Comparison of ENCODE assay signal across 16 cellular contexts in the genomic region with DNA sequence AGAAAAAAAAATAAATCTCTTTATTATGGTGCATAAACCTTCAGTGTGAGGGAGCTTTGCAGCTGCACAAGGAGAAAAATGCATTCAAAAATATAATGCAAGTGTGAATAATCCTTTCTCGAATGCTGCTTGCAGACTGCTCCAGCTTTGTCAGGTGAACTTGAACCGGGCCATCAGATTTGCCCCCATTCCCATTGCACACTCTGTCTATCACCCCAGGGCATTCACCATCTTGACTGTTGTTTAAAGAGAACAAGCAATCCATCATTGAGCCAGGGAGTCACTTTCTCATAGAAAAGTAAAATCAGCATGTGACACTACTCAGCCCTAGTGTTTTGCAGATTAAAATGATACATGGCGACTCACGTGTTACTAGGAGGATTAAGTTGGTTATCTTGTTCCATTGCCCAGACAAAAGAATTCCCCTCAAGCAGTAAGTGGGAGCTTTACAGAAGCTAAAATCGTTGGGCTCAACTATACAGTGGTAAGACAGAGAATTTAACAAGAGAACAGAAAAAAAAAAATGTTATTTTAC.
A peak's percentile ranks its signal among the peaks of the same experiment; 100 is the strongest.
DNase-seq lines count a peak whose midpoint lies in the region; ATAC-seq lines count a peak whose summit lies in the region.
"Had no signal": no experiment of that assay in that cellular context is flagged by ENCODE, and none has a peak within 500 bp of the region (broad histone marks: within the 10 kb centered on the region; RNA-seq: fewer than 3 reads in every experiment).

No MANE protein-coding gene starts in this region.

- DNase-seq in ELR (ENCODE audit: low read depth), result peak; percentile 74
- peak; percentile 42 for DNase-seq in NCI-H1048 (lab: John Stamatoyannopoulos, UW)
- peak; percentile 4 for DNase-seq in amniotic stem cell (lab: John Stamatoyannopoulos, UW)
- DNase-seq in myocyte (ENCODE audit: low read depth), result peak; percentile 51
- no peak for DNase-seq in NCI-H2081 treated with DMSO at 0.1 percent for 48 hours (lab: John Stamatoyannopoulos, UW)
- DNase-seq in stimulated activated CD4-positive, alpha-beta T cell treated with anti-CD3 and anti-CD28 coated beads, Interleukin-15, amount 100 ng/mL, for 24 hours, result no peak
- DNase-seq in SHP77 treated with DMSO at 0.1 percent for 48 hours (lab: John Stamatoyannopoulos, UW), result no peak
- DNase-seq: activated CD4-positive, alpha-beta memory T cell treated with anti-CD3 and anti-CD28 coated beads for 36 hours; cortex of kidney; Karpas-422; mucosa of descending colon; NCI-H187 treated with DMSO at 0.1 percent for 48 hours; pancreas; spleen had no signal

- no peak for ATAC-seq in HG03025 (IDR thresholded peaks at IDR 0.05; ENCODE audit: low FRiP score, unreplicated experiment)
- ATAC-seq: esophagus mucosa, mucosa of descending colon, pancreas had no signal

Comparison
In these comparisons a context has a peak if more than half of its experiments do, and no peak if none do; other contexts are left out.
1. DNase-seq: peak in ELR (single experiment), NCI-H1048 (single experiment), amniotic stem cell (single experiment) and myocyte (single experiment); none in NCI-H2081 treated with DMSO at 0.1 percent for 48 hours (single experiment), stimulated activated CD4-positive, alpha-beta T cell treated with anti-CD3 and anti-CD28 coated beads, Interleukin-15, amount 100 ng/mL, for 24 hours (single experiment) and SHP77 treated with DMSO at 0.1 percent for 48 hours (single experiment).